In the genomic region with DNA sequence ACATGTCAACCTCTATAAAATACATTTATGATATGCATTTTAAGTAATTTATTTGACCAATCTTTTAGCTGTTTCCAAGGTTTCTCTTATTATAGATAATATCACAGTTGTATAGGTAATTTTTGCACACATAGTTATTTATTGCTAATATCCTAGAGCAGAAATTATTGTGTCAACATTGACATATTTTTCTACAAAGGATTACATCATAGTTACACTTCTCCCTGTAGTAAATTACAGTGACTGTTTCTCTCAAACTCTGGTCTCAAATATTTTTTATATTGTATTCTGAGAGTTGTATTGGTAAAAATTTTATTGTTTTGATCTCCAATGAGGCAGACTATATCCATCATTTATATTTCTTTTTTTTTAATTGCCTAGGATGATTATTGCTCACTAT, we compare ENCODE assay signal across 7 cellular contexts.
"Had no signal": no experiment of that assay in that cellular context is flagged by ENCODE, and none has a peak within 500 bp of the region (broad histone marks: within the 10 kb centered on the region; RNA-seq: fewer than 3 reads in every experiment).

No MANE protein-coding gene starts in this region.

- ATAC-seq: HCT116 had no signal

- H2AFZ ChIP-seq: GM23248 had no signal

- H3K9ac ChIP-seq: GM23248 had no signal

- H3K27ac ChIP-seq: GM23248 had no signal

- H3K4me3 ChIP-seq: GM23248, HAP-1 had no signal

- H3K36me3 ChIP-seq: HAP-1 had no signal

- H3K4me1 ChIP-seq: HAP-1 had no signal

- DNase-seq: GM23248, GOT3, H7, Kasumi-1, KG1 had no signal
